18 cellular contexts compared by ENCODE assay signal in genomic region chr6:149356081-149356750, GRCh38. TPM values are rescaled to one million over a fixed set of nuclear protein-coding genes. Genes with fewer than 3 reads are reported as not detected.
DNase-seq lines count a peak whose midpoint lies in the region; ATAC-seq and TF ChIP-seq lines count a peak whose summit lies in the region.
"Had no signal": no experiment of that assay in that cellular context is flagged by ENCODE, and none has a peak within 500 bp of the region (broad histone marks: within the 10 kb centered on the region; RNA-seq: fewer than 3 reads in every experiment).

No MANE protein-coding gene starts in this region.

- H3K9me3 ChIP-seq in HEK293 (ENCODE audit: control insufficient read depth, insufficient read depth, low read depth, low read length), result no peaks in the 10 kb centered on the region

- H3K4me1 ChIP-seq in HEK293 (ENCODE audit: control insufficient read depth, insufficient read depth, low read length), result no peaks in the 10 kb centered on the region

- H3K27ac Mint-ChIP-seq in activated T-cell treated with anti-CD3 and anti-CD28 coated beads, Interleukin-2, amount 50 U/mL, for 72 hours, result peak overlapping the region; percentile 14
- peak overlapping the region; percentile 48 for H3K27ac Mint-ChIP-seq in stimulated activated effector memory CD8-positive, alpha-beta T cell treated with anti-CD3 and anti-CD28 coated beads, Interleukin-12 subunit alpha, Interleukin-12 subunit beta, amount 100 ng/mL, for 72 hours
- H3K27ac Mint-ChIP-seq: B cell, HFFc6 had no signal

- H3K27ac ChIP-seq in HEK293 (ENCODE audit: extremely low read depth, low read depth, low read length), result no peak overlapping the region
- H3K27ac ChIP-seq: 22Rv1 had no signal

- H3K27me3 Mint-ChIP-seq in activated T-cell treated with anti-CD3 and anti-CD28 coated beads, Interleukin-2, amount 50 U/mL, for 72 hours (ENCODE audit: low read depth), result no peaks in the 10 kb centered on the region
- H3K27me3 Mint-ChIP-seq: B cell had no signal

- peaks cover 0 to 2% of the 10 kb centered on the region in 2 experiments; a peak in 1 of 3 replicates for H3K36me3 ChIP-seq in HEK293 (ENCODE audit: control insufficient read depth in 2 of 2, insufficient read depth in 1 of 2, low read length in 2 of 2)

- POLR2A ChIA-PET in HEK293 (lab: Yijun Ruan, JAX), result no interaction called here

- CTCF ChIA-PET in HEK293 (lab: Yijun Ruan, JAX), result no interaction called here

- no peak for TF ChIP-seq CTCF in HEK293 (tag by site-specific recombination; IDR thresholded peaks at IDR 0.05)

- ATAC-seq in activated CD4-positive, CD25-positive, alpha-beta regulatory T cell treated with anti-CD3 and anti-CD28 coated beads, Interleukin-2, amount 50 U/mL, for 24 hours, result peak; percentile 59 to 61
- no peak for ATAC-seq in activated T-cell treated with anti-CD3 and anti-CD28 coated beads, Interleukin-2, amount 50 U/mL, for 72 hours (replicated peaks in 1 of 2)
- peak; percentile 48 for ATAC-seq in stimulated activated effector memory CD8-positive, alpha-beta T cell treated with anti-CD3 and anti-CD28 coated beads, Interleukin-12 subunit alpha, Interleukin-12 subunit beta, amount 100 ng/mL, for 72 hours
- no peak for ATAC-seq in stimulated activated naive CD8-positive, alpha-beta T cell treated with anti-CD3 and anti-CD28 coated beads, Interleukin-15, Interleukin-2, amounts not matched to agents 100 U/mL and 50 U/mL, for 24 hours

- H3K4me3 Mint-ChIP-seq in activated T-cell treated with anti-CD3 and anti-CD28 coated beads, Interleukin-2, amount 50 U/mL, for 72 hours, result peak overlapping the region in 1 of 2 donors; percentile 19
- H3K4me3 Mint-ChIP-seq in stimulated activated effector memory CD8-positive, alpha-beta T cell treated with anti-CD3 and anti-CD28 coated beads, Interleukin-12 subunit alpha, Interleukin-12 subunit beta, amount 100 ng/mL, for 72 hours, result no peak overlapping the region
- H3K4me3 Mint-ChIP-seq: B cell, HFFc6 had no signal

- no peaks in the 10 kb centered on the region for H3K9me3 Mint-ChIP-seq in activated T-cell treated with anti-CD3 and anti-CD28 coated beads, Interleukin-2, amount 50 U/mL, for 72 hours
- H3K9me3 Mint-ChIP-seq in stimulated activated effector memory CD8-positive, alpha-beta T cell treated with anti-CD3 and anti-CD28 coated beads, Interleukin-12 subunit alpha, Interleukin-12 subunit beta, amount 100 ng/mL, for 72 hours, result no peaks in the 10 kb centered on the region
- H3K9me3 Mint-ChIP-seq: HFFc6 had no signal

- no peak for DNase-seq in activated CD4-positive, CD25-positive, alpha-beta regulatory T cell (lab: John Stamatoyannopoulos, UW)
- no peak for DNase-seq in activated T-cell treated with anti-CD3 and anti-CD28 coated beads, Interleukin-2, amount 50 U/mL, for 72 hours
- DNase-seq in activated T-cell treated with anti-CD3 and anti-CD28 coated beads, Interleukin-2, amount 50 U/mL, for 48 hours, result no peak
- DNase-seq in stimulated activated effector memory CD8-positive, alpha-beta T cell treated with anti-CD3 and anti-CD28 coated beads, Interleukin-12 subunit alpha, Interleukin-12 subunit beta, amount 100 ng/mL, for 72 hours (ENCODE audit: low spot score in 2 of 2), result no peak
- no peak for DNase-seq in NCI-H82 treated with DMSO at 0.1 percent for 48 hours (lab: John Stamatoyannopoulos, UW; ENCODE audit: unreplicated experiment)
- no peak for DNase-seq in stimulated activated naive CD8-positive, alpha-beta T cell treated with anti-CD3 and anti-CD28 coated beads, Interleukin-15, Interleukin-2, amounts not matched to agents 100 U/mL and 50 U/mL, for 24 hours
- DNase-seq: DND-41, GDM1, HFFc6, NCI-H1048, NCI-H146, NCI-H2081, NCI-H748 treated with DMSO at 0.1 percent for 48 hours, RPMI8226 had no signal

- no peak overlapping the region for H3K4me3 ChIP-seq in HEK293 (ENCODE audit: low read depth, low read length)

- peaks cover 9 to 17% of the 10 kb centered on the region in 2 donors for H3K36me3 Mint-ChIP-seq in activated T-cell treated with anti-CD3 and anti-CD28 coated beads, Interleukin-2, amount 50 U/mL, for 72 hours (ENCODE audit: insufficient read depth in 2 of 2)
- peaks cover 99% of the 10 kb centered on the region for H3K36me3 Mint-ChIP-seq in stimulated activated effector memory CD8-positive, alpha-beta T cell treated with anti-CD3 and anti-CD28 coated beads, Interleukin-12 subunit alpha, Interleukin-12 subunit beta, amount 100 ng/mL, for 72 hours

- peaks cover 78% of the 10 kb centered on the region for H3K4me1 Mint-ChIP-seq in activated T-cell treated with anti-CD3 and anti-CD28 coated beads, Interleukin-2, amount 50 U/mL, for 72 hours (ENCODE audit: low read depth)
- H3K4me1 Mint-ChIP-seq in stimulated activated effector memory CD8-positive, alpha-beta T cell treated with anti-CD3 and anti-CD28 coated beads, Interleukin-12 subunit alpha, Interleukin-12 subunit beta, amount 100 ng/mL, for 72 hours, result peaks cover 53% of the 10 kb centered on the region

TF ChIP-seq in HEK293, 187 proteins besides CTCF, POLR2A, EP300 and RAD21:
- peak; percentile 79 for TF ChIP-seq SCRT2 (tag by site-specific recombination; IDR thresholded peaks at IDR 0.05)
- TF ChIP-seq ZNF26 (tag by site-specific recombination; IDR thresholded peaks at IDR 0.05), result no peak
- no peak for TF ChIP-seq ZNF555 (tag by site-specific recombination; conservative IDR thresholded peaks at IDR 0.05)
- TF ChIP-seq AEBP2 (tag by site-specific recombination; IDR thresholded peaks at IDR 0.05; ENCODE audit: borderline replicate concordance), result no peak

RNA-seq across cellular contexts. Expression of gene TAB2, which starts 38.7 kb away (rescaled TPM):
- 100 to 1,000 TPM; 118 to 125 TPM for total RNA-seq in activated T-cell treated with anti-CD3 and anti-CD28 coated beads, Interleukin-2, amount 50 U/mL, for 72 hours

RNA-seq across cellular contexts. Expression of gene SUMO4, which starts 43.8 kb away (rescaled TPM):
- total RNA-seq in activated T-cell treated with anti-CD3 and anti-CD28 coated beads, Interleukin-2, amount 50 U/mL, for 72 hours, result 1 to 10 TPM; 5.4 to 7.2 TPM

Comparison
In these comparisons a context has a peak if more than half of its experiments do, and no peak if none do; other contexts are left out.
1. ATAC-seq: peak in activated CD4-positive, CD25-positive, alpha-beta regulatory T cell treated with anti-CD3 and anti-CD28 coated beads, Interleukin-2, amount 50 U/mL, for 24 hours (2 of 2) and stimulated activated effector memory CD8-positive, alpha-beta T cell treated with anti-CD3 and anti-CD28 coated beads, Interleukin-12 subunit alpha, Interleukin-12 subunit beta, amount 100 ng/mL, for 72 hours (single experiment); none in activated T-cell treated with anti-CD3 and anti-CD28 coated beads, Interleukin-2, amount 50 U/mL, for 72 hours (0 of 2) and stimulated activated naive CD8-positive, alpha-beta T cell treated with anti-CD3 and anti-CD28 coated beads, Interleukin-15, Interleukin-2, amounts not matched to agents 100 U/mL and 50 U/mL, for 24 hours (single experiment).